8 cellular contexts compared by ENCODE assay signal in genomic region chr15:41661078-41661528, GRCh38. TPM values are rescaled to one million over a fixed set of nuclear protein-coding genes. Genes with fewer than 3 reads are reported as not detected.
DNase-seq lines count a peak whose midpoint lies in the region; ATAC-seq, FAIRE-seq and TF ChIP-seq lines count a peak whose summit lies in the region.

No MANE protein-coding gene starts in this region.

- POLR2A ChIA-PET in MCF 10A (lab: Yijun Ruan, JAX), result interaction anchor here (0.6 to 4.2 kb wide), 12 partner anchors 10 to 329 kb away, joined by 3 to 19 read pairs (median 4); partner anchors contain the start of genes MAPKBP1, OIP5, RPAP1 and TYRO3

- no peaks in the 10 kb centered on the region for H3K27me3 Mint-ChIP-seq in MCF 10A (ENCODE audit: insufficient read depth, unreplicated experiment)

- peak overlapping the region; percentile 89; the same call in 1 of the 2 replicates for H3K27ac ChIP-seq in HUES64 (ENCODE audit: low read depth, low read length)

- H3K36me3 ChIP-seq in HUES64 (ENCODE audit: insufficient read depth, low read length) (no peaks in the 10 kb centered on the region), mucosa of stomach (ENCODE audit: control insufficient read depth, insufficient read depth, low read length) (no peaks in the 10 kb centered on the region)

- 5% methylated on average over 8 of the region's 9 CpGs for WGBS in HUES64

- ATAC-seq in GM19324 (IDR thresholded peaks at IDR 0.05; ENCODE audit: low FRiP score, unreplicated experiment) (no peak), GM18870 (IDR thresholded peaks at IDR 0.05; ENCODE audit: unreplicated experiment) (no peak), HG02840 (IDR thresholded peaks at IDR 0.05; ENCODE audit: low FRiP score, unreplicated experiment) (no peak)

- H3K4me3 Mint-ChIP-seq in MCF 10A (ENCODE audit: unreplicated experiment), result peak overlapping the region; percentile 86

- H3K36me3 Mint-ChIP-seq in MCF 10A (ENCODE audit: insufficient read depth, unreplicated experiment), result no peaks in the 10 kb centered on the region

- H3K4me3 ChIP-seq in HUES64 (ENCODE audit: low read length) (peak overlapping the region; percentile 69), mucosa of stomach (ENCODE audit: low read length) (peak overlapping the region; percentile 73)

- peak overlapping the region; percentile 61 for H3K27ac Mint-ChIP-seq in MCF 10A (ENCODE audit: low read depth, unreplicated experiment)

- H3K9ac ChIP-seq in HUES64 (ENCODE audit: low read depth, low read length), result peak overlapping the region; percentile 80
- peak overlapping the region; percentile 62 for H3K9ac ChIP-seq in mucosa of stomach (ENCODE audit: low read length)

- H3K9me3 ChIP-seq in HUES64 (ENCODE audit: insufficient read depth, low read depth, low read length) (no peaks in the 10 kb centered on the region), mucosa of stomach (ENCODE audit: control insufficient read depth, low read length) (no peaks in the 10 kb centered on the region)

- intact Hi-C loops in MCF 10A (cut with micrococcal nuclease), result no loop called here

- H3K4me1 ChIP-seq in HUES64 (ENCODE audit: insufficient read depth, low read length) (peaks cover 14% of the 10 kb centered on the region), mucosa of stomach (ENCODE audit: control insufficient read depth, insufficient read depth, low read length) (peaks cover 24% of the 10 kb centered on the region)

- TF ChIP-seq CTCF in GM10266 (IDR thresholded peaks at IDR 0.05; ENCODE audit: control insufficient read depth, insufficient read depth, low read depth, missing control alignments) (no peak), MCF 10A (IDR thresholded peaks at IDR 0.05; ENCODE audit: unreplicated experiment) (no peak)

- CTCF ChIA-PET in MCF 10A (lab: Yijun Ruan, JAX), result interaction anchor here (0.5 to 2.2 kb wide), 5 partner anchors 11 to 244 kb away, joined by 3 to 9 read pairs (median 4); no protein-coding TSS in a partner anchor

- TF ChIP-seq POLR2A in H54 (IDR thresholded peaks at IDR 0.05; ENCODE audit: low read depth, low read length), result no peak

- no peak for FAIRE-seq in H54 (lab: Jason Lieb, UNC)

- BruUV-seq in MCF 10A (replicated peaks; lab: Mats Ljungman, UMichigan), result no TSS peak

- no peaks in the 10 kb centered on the region for H3K9me3 Mint-ChIP-seq in MCF 10A (ENCODE audit: unreplicated experiment)

- peak; percentile 16 for DNase-seq in GM10266 (ENCODE audit: extremely low spot score)
- no peak for DNase-seq in MCF 10A (ENCODE audit: unreplicated experiment)
- no peak for DNase-seq in H54 (ENCODE audit: insufficient read length, low spot score)

- H3K27me3 ChIP-seq in HUES64 (ENCODE audit: insufficient read depth, low read length) (peaks cover 28% of the 10 kb centered on the region), mucosa of stomach (ENCODE audit: control insufficient read depth, insufficient read depth, low read length) (no peaks in the 10 kb centered on the region)

- peaks cover 9% of the 10 kb centered on the region for H3K4me1 Mint-ChIP-seq in MCF 10A (ENCODE audit: insufficient read depth, unreplicated experiment)

RNA-seq across cellular contexts. Expression of gene MGA, which starts 0.9 kb away (rescaled TPM):
- 15.5 TPM for polyA plus RNA-seq in HUES64 (2013, experiment 1 of 2)
- 19.4 TPM for polyA plus RNA-seq in HUES64 (2013, experiment 2 of 2)
- total RNA-seq in MCF 10A (2022), result 15.9 and 17.5 TPM in 2 replicates
